7 cellular contexts compared by ENCODE assay signal in genomic region chr11:74683279-74683871, GRCh38. TPM values are rescaled to one million over a fixed set of nuclear protein-coding genes. Genes with fewer than 3 reads are reported as not detected.
DNase-seq lines count a peak whose midpoint lies in the region; ATAC-seq, FAIRE-seq and TF ChIP-seq lines count a peak whose summit lies in the region.

No MANE protein-coding gene starts in this region.

- no peak for FAIRE-seq in HepG2 (lab: Jason Lieb, UNC)

- H3K4me2 ChIP-seq in HepG2 (ENCODE audit: low read depth, low read length), result peak overlapping the region; percentile 51

- no peak for TF ChIP-seq RAD21 in HepG2 (CRISPR knock-in tag; IDR thresholded peaks at IDR 0.05)

- in situ Hi-C loops in HepG2 (cut with HindIII; ENCODE audit: extremely low pct_ligation_motif_present, low pct_unique_long_range_greater_than_20kb), result no loop called here

- TF ChIP-seq POLR2A in HepG2 (IDR thresholded peaks at IDR 0.05; ENCODE audit: insufficient read depth in 1 of 2, low read depth in 2 of 2, low read length in 2 of 2), result no peak

- peaks cover 1 to 4% of the 10 kb centered on the region in 2 experiments; a peak in 2 of 5 replicates for H3K27me3 ChIP-seq in HepG2 (ENCODE audit: control insufficient read depth in 1 of 2, insufficient read depth in 2 of 2, low read length in 2 of 2)

- no peak overlapping the region for H3K27ac ChIP-seq in HepG2 (ENCODE audit: extremely low read length, insufficient read depth, low read length)

- no TSS peak for BruUV-seq in HepG2 (replicated peaks; lab: Mats Ljungman, UMichigan)

- intact Hi-C loops in HepG2 (cut with micrococcal nuclease; ENCODE audit: unreplicated experiment), result no loop called here

- no peaks in the 10 kb centered on the region for H3K4me1 ChIP-seq in HepG2 (ENCODE audit: insufficient read depth, low read length)

- ATAC-seq in HepG2 (peak; percentile 46), GM19328 (IDR thresholded peaks at IDR 0.05; ENCODE audit: unreplicated experiment) (no peak), GM21529 (IDR thresholded peaks at IDR 0.05; ENCODE audit: unreplicated experiment) (no peak)

- TF ChIP-seq EP300 in HepG2 (IDR thresholded peaks at IDR 0.05; ENCODE audit: low read depth in 2 of 2, low read length in 2 of 2), result no peak
- no peak for TF ChIP-seq EP300 in HepG2 (CRISPR knock-in tag; IDR thresholded peaks at IDR 0.05; ENCODE audit: borderline replicate concordance)

- H2AFZ ChIP-seq in HepG2 (ENCODE audit: low read length), result no peak overlapping the region

- TF ChIP-seq CTCF in HepG2 (CRISPR knock-in tag; IDR thresholded peaks at IDR 0.05), result no peak; the same call in 1 of the 2 replicates

- H3K9me3 ChIP-seq in HepG2 (ENCODE audit: low read length), result no peaks in the 10 kb centered on the region

- POLR2A ChIA-PET in HepG2 (lab: Yijun Ruan, JAX), result no interaction called here

- H3K9ac ChIP-seq in HepG2 (ENCODE audit: insufficient read depth, low read depth, low read length), result no peak overlapping the region

- no peaks in the 10 kb centered on the region for H3K79me2 ChIP-seq in HepG2 (ENCODE audit: insufficient read depth, low read length)

- DNase-seq in HuH-7 (ENCODE audit: low spot score) (peak; percentile 52), ecto neural progenitor cell (ENCODE audit: low spot score) (peak; percentile 68), HepG2 (ENCODE audit: low spot score) (no peak), superior temporal gyrus (ENCODE audit: extremely low spot score) (peak; percentile 86), COR-L47 (lab: John Stamatoyannopoulos, UW) (no peak)

- no peaks in the 10 kb centered on the region for H3K36me3 ChIP-seq in HepG2 (replicated peaks in 1 of 2; ENCODE audit: control insufficient read depth in 1 of 2, insufficient read depth in 2 of 2, low read length in 2 of 2)

- H4K20me1 ChIP-seq in HepG2 (ENCODE audit: insufficient read depth, low read length), result no peaks in the 10 kb centered on the region

- 78% methylated on average over 15 of the region's 59 CpGs for WGBS in HepG2 (ENCODE audit: low lambda C conversion rate)

- CTCF ChIA-PET in HepG2 (lab: Yijun Ruan, JAX; ENCODE audit: low intra/inter-chr PET ratio, low total read pairs), result interaction anchor here (0.9 kb wide), 1 partner anchor 49 kb away, joined by 4 read pairs; no protein-coding TSS in a partner anchor

- H3K4me3 ChIP-seq in HepG2 (replicated peaks in 1 of 3; ENCODE audit: insufficient read depth in 1 of 3, low read depth in 2 of 3, low read length in 3 of 3), result peak overlapping the region; percentile 40 to 59 (median 58); a peak in 4 of 6 replicates

TF ChIP-seq in HepG2, 621 proteins besides CTCF, POLR2A, EP300 and RAD21:
- TF ChIP-seq PATZ1 (CRISPR knock-in tag; IDR thresholded peaks at IDR 0.05) (peak; percentile 83), PHB2 (IDR thresholded peaks at IDR 0.05; ENCODE audit: partially characterized antibody) (no peak), ZNF674 (CRISPR knock-in tag; IDR thresholded peaks at IDR 0.05; ENCODE audit: low read depth) (no peak), SRSF1 (optimal IDR thresholded peaks at IDR 0.05; ENCODE audit: low read depth, low read length) (peak; percentile 34), AFF4 (CRISPR knock-in tag; IDR thresholded peaks at IDR 0.05) (no peak)

RNA-seq across cellular contexts. Expression of gene CHRDL2, which starts 47.9 kb away (rescaled TPM):
- not detected in 2 replicates for total RNA-seq in HepG2 (2016; rRNA removed; fragmentation: Illumina TruSeq; extraction: Trizol)
- not detected in 2 replicates for total RNA-seq in HepG2 (2016; cell fraction: cytosol; rRNA removed; fragmentation: Illumina TruSeq; extraction: Trizol; ENCODE audit: low read depth)
- total RNA-seq in HepG2 (2016; cell fraction: insoluble cytoplasmic fraction; rRNA removed; fragmentation: Illumina TruSeq; extraction: Trizol), result not detected in 2 replicates
- total RNA-seq in HepG2 (2016; cell fraction: membrane; rRNA removed; fragmentation: Illumina TruSeq; extraction: Trizol), result not detected in 2 replicates
- not detected in 2 replicates for total RNA-seq in HepG2 (2016; cell fraction: nucleus; rRNA removed; fragmentation: Illumina TruSeq; extraction: Trizol)
- 0.04 TPM in 1 of 2 replicates, not detected in the other for polyA plus RNA-seq in HepG2 (2011; rRNA removed)
- polyA plus RNA-seq in HepG2 (2011; cell fraction: cytosol; rRNA removed), result 0.07 TPM in 1 of 2 replicates, not detected in the other
- polyA plus RNA-seq in HepG2 (2011; cell fraction: nucleus; rRNA removed), result 0.16 and 0.34 TPM in 2 replicates
- polyA plus RNA-seq in HepG2 (2012), result 0.17 and 1.2 TPM in 2 replicates
- polyA plus RNA-seq in HepG2 (2016; cell fraction: cytosol; fragmentation: Illumina TruSeq; extraction: Trizol; ENCODE audit: low read depth), result 0.20 and 0.28 TPM in 2 replicates
- 0.41 TPM in 1 of 2 replicates, not detected in the other for polyA plus RNA-seq in HepG2 (2016; cell fraction: insoluble cytoplasmic fraction; fragmentation: Illumina TruSeq; extraction: Trizol; ENCODE audit: low read depth)
- polyA plus RNA-seq in HepG2 (2016; cell fraction: membrane; fragmentation: Illumina TruSeq; extraction: Trizol; ENCODE audit: low read depth), result 0.17 TPM in 1 of 2 replicates, not detected in the other
- polyA plus RNA-seq in HepG2 (2016; cell fraction: nucleus; fragmentation: Illumina TruSeq; extraction: Trizol; ENCODE audit: insufficient read depth, low read depth), result 0.27 and 0.37 TPM in 2 replicates
- polyA minus RNA-seq in HepG2 (2011; rRNA and poly(A)+ RNA removed; ENCODE audit: low replicate concordance), result 0.20 and 1.1 TPM in 2 replicates
- polyA minus RNA-seq in HepG2 (2011; cell fraction: cytosol; rRNA and poly(A)+ RNA removed), result not detected in 2 replicates
- polyA minus RNA-seq in HepG2 (2011; cell fraction: nucleus; rRNA and poly(A)+ RNA removed), result not detected in 2 replicates

Comparison
In these comparisons a context has a peak if more than half of its experiments do, and no peak if none do; other contexts are left out.
1. DNase-seq: peak in HuH-7 (single experiment), ecto neural progenitor cell (single experiment) and superior temporal gyrus (single experiment); none in HepG2 (single experiment) and COR-L47 (single experiment).